20 cellular contexts compared by ENCODE assay signal in genomic region chr2:174172802-174173355, GRCh38.
DNase-seq lines count a peak whose midpoint lies in the region; ATAC-seq, FAIRE-seq and TF ChIP-seq lines count a peak whose summit lies in the region.
"Had no signal": no experiment of that assay in that cellular context is flagged by ENCODE, and none has a peak within 500 bp of the region (broad histone marks: within the 10 kb centered on the region; RNA-seq: fewer than 3 reads in every experiment).

No MANE protein-coding gene starts in this region.

- no peak for DNase-seq in MCF 10A (ENCODE audit: unreplicated experiment)
- no peak for DNase-seq in breast epithelium (ENCODE audit: low spot score in 2 of 2)
- no peak for DNase-seq in T-helper 2 cell treated with Interferon-gamma antibody and Interleukin-4, amounts not matched to agents 5 μg/mL and 100 μg/mL, for 36 hours (ENCODE audit: low spot score)
- no peak for DNase-seq in H1 (ENCODE audit: low read depth in 1 of 2, low spot score in 2 of 2)
- no peak for DNase-seq in vagina (ENCODE audit: extremely low spot score in 2 of 2)
- no peak for DNase-seq in activated naive CD4-positive, alpha-beta T cell (lab: John Stamatoyannopoulos, UW)
- DNase-seq: 8988T, AML-193, Calu3, DMS 273 treated with DMSO at 0.1 percent for 48 hours, DMS79, EL, GOT3 had no signal

- H3K79me1 ChIP-seq in H1 (ENCODE audit: low read depth, low read length) = no peaks in the 10 kb centered on the region; the same call in 1 of the 2 replicates

- H3K36me3 Mint-ChIP-seq in MCF 10A (ENCODE audit: insufficient read depth, unreplicated experiment) = peaks cover 17% of the 10 kb centered on the region
- H3K36me3 Mint-ChIP-seq in T-helper 2 cell treated with Interferon-gamma antibody and Interleukin-4, amounts not matched to agents 5 μg/mL and 100 μg/mL, for 36 hours (ENCODE audit: low read depth) = peaks cover 63% of the 10 kb centered on the region

- H3K9me3 ChIP-seq in breast epithelium = peaks cover 14 to 38% of the 10 kb centered on the region in 2 donors
- H3K9me3 ChIP-seq in H1 (ENCODE audit: insufficient read depth in 2 of 2, low read depth in 1 of 2, low read length in 1 of 2) = peaks cover 0 to 11% of the 10 kb centered on the region in 2 experiments; a peak in 3 of 4 replicates
- peaks cover 9% of the 10 kb centered on the region for H3K9me3 ChIP-seq in vagina

- no peak overlapping the region for H3K4me3 Mint-ChIP-seq in MCF 10A (ENCODE audit: unreplicated experiment)
- H3K4me3 Mint-ChIP-seq in T-helper 2 cell treated with Interferon-gamma antibody and Interleukin-4, amounts not matched to agents 5 μg/mL and 100 μg/mL, for 36 hours = peak overlapping the region; percentile 55
- H3K4me3 Mint-ChIP-seq: CD4-positive, CD25-positive, alpha-beta regulatory T cell had no signal

- H3K9me3 Mint-ChIP-seq in MCF 10A (ENCODE audit: unreplicated experiment) = peaks cover 15% of the 10 kb centered on the region
- H3K9me3 Mint-ChIP-seq in T-helper 2 cell treated with Interferon-gamma antibody and Interleukin-4, amounts not matched to agents 5 μg/mL and 100 μg/mL, for 36 hours = peaks cover 72% of the 10 kb centered on the region

- H3K4me1 Mint-ChIP-seq in MCF 10A (ENCODE audit: insufficient read depth, unreplicated experiment) = peaks cover 20% of the 10 kb centered on the region
- H3K4me1 Mint-ChIP-seq in T-helper 2 cell treated with Interferon-gamma antibody and Interleukin-4, amounts not matched to agents 5 μg/mL and 100 μg/mL, for 36 hours (ENCODE audit: low read depth) = peaks cover 10% of the 10 kb centered on the region

- POLR2A ChIA-PET in MCF 10A (lab: Yijun Ruan, JAX) = no interaction called here
- POLR2A ChIA-PET in H1 (lab: Charles Lee; ENCODE audit: partially characterized antibody) = no interaction called here

- no peaks in the 10 kb centered on the region for H3K36me3 ChIP-seq in breast epithelium
- H3K36me3 ChIP-seq in H1 (ENCODE audit: control insufficient read depth in 2 of 4, insufficient read depth in 4 of 4, low read length in 3 of 4) = peaks cover 0 to 8% (median 1%) of the 10 kb centered on the region in 4 experiments; a peak in 3 of 8 replicates
- peaks cover 0 to 9% of the 10 kb centered on the region in 2 donors for H3K36me3 ChIP-seq in vagina

- no peak for TF ChIP-seq EP300 in H1 (IDR thresholded peaks at IDR 0.05; ENCODE audit: borderline replicate concordance in 1 of 2, low read depth in 2 of 2, low read length in 2 of 2)

- TF ChIP-seq CTCF in MCF 10A (IDR thresholded peaks at IDR 0.05; ENCODE audit: unreplicated experiment) (no peak), breast epithelium (IDR thresholded peaks at IDR 0.05) (no peak), H1 (IDR thresholded peaks at IDR 0.05; ENCODE audit: control extremely low read depth in 1 of 3, insufficient read depth in 1 of 3, low read depth in 1 of 3, low read length in 3 of 3) (no peak), vagina (IDR thresholded peaks at IDR 0.05) (no peak)

- H3K27me3 ChIP-seq in breast epithelium = no peaks in the 10 kb centered on the region
- H3K27me3 ChIP-seq in H1 (replicated peaks in 1 of 4; ENCODE audit: control insufficient read depth in 3 of 4, extremely low read depth in 1 of 4, insufficient read depth in 3 of 4, low read length in 3 of 4) = no peaks in the 10 kb centered on the region
- no peaks in the 10 kb centered on the region for H3K27me3 ChIP-seq in vagina
- H3K27me3 ChIP-seq: BLaER1 treated with 17β-estradiol and CSF1 and Interleukin-3, amounts not matched to agents 10 nM and 100 nM had no signal

- H3K4me3 ChIP-seq in breast epithelium (no peak overlapping the region), H1 (ENCODE audit: extremely low read depth in 1 of 4, insufficient read depth in 2 of 4, low read depth in 3 of 4, low read length in 4 of 4) (no peak overlapping the region), vagina (no peak overlapping the region)
- H3K4me3 ChIP-seq: HAP-1 had no signal

- H3K4me1 ChIP-seq in breast epithelium (no peaks in the 10 kb centered on the region), H1 (replicated peaks in 1 of 4; ENCODE audit: control insufficient read depth in 3 of 4, insufficient read depth in 4 of 4, low read length in 3 of 4) (peaks cover 0 to 3% (median 0%) of the 10 kb centered on the region in 4 experiments; a peak in 1 of 7 replicates), vagina (no peaks in the 10 kb centered on the region)
- H3K4me1 ChIP-seq: BLaER1 treated with 17β-estradiol and CSF1 and Interleukin-3, amounts not matched to agents 10 nM and 100 nM had no signal

- BruUV-seq in MCF 10A (replicated peaks; lab: Mats Ljungman, UMichigan) = no TSS peak

- no peak overlapping the region for H2BK20ac ChIP-seq in H1 (ENCODE audit: low read length)

- peak overlapping the region; percentile 67 for H3K27ac Mint-ChIP-seq in MCF 10A (ENCODE audit: low read depth, unreplicated experiment)
- H3K27ac Mint-ChIP-seq in T-helper 2 cell treated with Interferon-gamma antibody and Interleukin-4, amounts not matched to agents 5 μg/mL and 100 μg/mL, for 36 hours = peak overlapping the region; percentile 71

- no peak overlapping the region for H3K9ac ChIP-seq in H1 (replicated peaks in 1 of 4; ENCODE audit: extremely low read depth in 1 of 4, low read depth in 3 of 4, low read length in 3 of 4)
- H3K9ac ChIP-seq: BLaER1 treated with 17β-estradiol and CSF1 and Interleukin-3, amounts not matched to agents 10 nM and 100 nM had no signal

- H2AFZ ChIP-seq in H1 (ENCODE audit: low read length) = no peak overlapping the region

- H2AK5ac ChIP-seq in H1 (ENCODE audit: low read depth, low read length) = no peak overlapping the region

- H3K14ac ChIP-seq in H1 (ENCODE audit: insufficient read length) = no peak overlapping the region

- TF ChIP-seq POLR2A in breast epithelium (IDR thresholded peaks at IDR 0.05) = no peak
- TF ChIP-seq POLR2A in H1 (IDR thresholded peaks at IDR 0.05; ENCODE audit: control extremely low read depth in 1 of 2, low read depth in 2 of 2, low read length in 2 of 2) = no peak
- no peak for TF ChIP-seq POLR2A in vagina (IDR thresholded peaks at IDR 0.05)

- no peak for TF ChIP-seq RAD21 in H1 (IDR thresholded peaks at IDR 0.05 in 1 of 2, conservative IDR thresholded peaks at IDR 0.05 in 1 of 2; ENCODE audit: low read depth in 2 of 2, low read length in 2 of 2)

- intact Hi-C loops in MCF 10A (cut with micrococcal nuclease) = no loop called here
- intact Hi-C loops in breast epithelium (cut with DNase I; ENCODE audit: low total_unique reads) = no loop called here
- intact Hi-C loops in vagina (cut with DNase I) = no loop called here

- no peaks in the 10 kb centered on the region for H3K23me2 ChIP-seq in H1 (ENCODE audit: low read depth, low read length)

- H2BK120ac ChIP-seq in H1 (replicated peaks; ENCODE audit: low read depth, low read length) = no peak overlapping the region

- H4K8ac ChIP-seq in H1 (ENCODE audit: extremely low read depth, insufficient read depth, low read length) = no peak overlapping the region

- no peak overlapping the region for H4K5ac ChIP-seq in H1 (ENCODE audit: insufficient read length, low read depth, low read length)

- H3K4ac ChIP-seq in H1 (replicated peaks; ENCODE audit: insufficient read length, low read depth, low read length) = no peak overlapping the region

- H3K4me2 ChIP-seq in H1 (ENCODE audit: insufficient read depth in 1 of 2, low read depth in 2 of 2, low read length in 2 of 2) = no peak overlapping the region
- H3K4me2 ChIP-seq: BLaER1 treated with 17β-estradiol and CSF1 and Interleukin-3, amounts not matched to agents 10 nM and 100 nM had no signal

- no peak for ATAC-seq in HG03378 (IDR thresholded peaks at IDR 0.05; ENCODE audit: unreplicated experiment)

- H2BK15ac ChIP-seq in H1 (ENCODE audit: low read length) = no peak overlapping the region; the same call in 1 of the 2 replicates

- no peak overlapping the region for H3K18ac ChIP-seq in H1 (ENCODE audit: extremely low read depth, low read length)

- FAIRE-seq in H1 (lab: Jason Lieb, UNC) = peak; percentile 50
- FAIRE-seq: GM12891, HepG2, HTR-8/SVneo had no signal

- no peak overlapping the region for H4K91ac ChIP-seq in H1 (replicated peaks; ENCODE audit: insufficient read length, low read length)

- no peak overlapping the region for H3K23ac ChIP-seq in H1 (ENCODE audit: insufficient read length)

- no peak overlapping the region for H3K56ac ChIP-seq in H1 (replicated peaks; ENCODE audit: insufficient read length, low read depth, low read length)

- H2BK5ac ChIP-seq in H1 (ENCODE audit: low read depth, low read length) = no peak overlapping the region

- no peaks in the 10 kb centered on the region for H3K27me3 Mint-ChIP-seq in MCF 10A (ENCODE audit: insufficient read depth, unreplicated experiment)
- H3K27me3 Mint-ChIP-seq in T-helper 2 cell treated with Interferon-gamma antibody and Interleukin-4, amounts not matched to agents 5 μg/mL and 100 μg/mL, for 36 hours (ENCODE audit: low read depth) = no peaks in the 10 kb centered on the region
- H3K27me3 Mint-ChIP-seq: CD4-positive, CD25-positive, alpha-beta regulatory T cell had no signal

- H4K20me1 ChIP-seq in H1 (replicated peaks in 1 of 2; ENCODE audit: control insufficient read depth in 1 of 2, insufficient read depth in 2 of 2, low read length in 2 of 2) = no peaks in the 10 kb centered on the region

- H3K27ac ChIP-seq in breast epithelium = no peak overlapping the region
- H3K27ac ChIP-seq in H1 (ENCODE audit: low read depth, low read length) = no peak overlapping the region
- no peak overlapping the region for H3K27ac ChIP-seq in vagina
- H3K27ac ChIP-seq: BLaER1 treated with 17β-estradiol and CSF1 and Interleukin-3, amounts not matched to agents 10 nM and 100 nM had no signal

- H2BK12ac ChIP-seq in H1 (ENCODE audit: low read depth, low read length) = no peak overlapping the region

- CTCF ChIA-PET in MCF 10A (lab: Yijun Ruan, JAX) (no interaction called here), H1 (lab: Charles Lee; ENCODE audit: partially characterized antibody) (no interaction called here)

- peaks cover 0 to 27% of the 10 kb centered on the region in 2 experiments; a peak in 2 of 4 replicates for H3K79me2 ChIP-seq in H1 (ENCODE audit: control insufficient read depth in 1 of 2, insufficient read depth in 2 of 2, low read length in 2 of 2)

- WGBS in H1 (ENCODE audit: extremely low coverage in 1 of 2, insufficient coverage in 1 of 2, insufficient read length in 1 of 2, insufficient replicate concordance in 2 of 2, low coverage in 1 of 2, low lambda C conversion rate in 2 of 2, missing lambda C conversion rate in 1 of 2), 2 experiments = 78% methylated on average over 5 of the region's 5 CpGs; no CpG with 5 or more reads in 1 of the 2 experiments

TF ChIP-seq in H1, 55 proteins besides CTCF, POLR2A, EP300 and RAD21:
- TF ChIP-seq TEAD4 (IDR thresholded peaks at IDR 0.05; ENCODE audit: low read depth, low read length) (no peak), SP2 (IDR thresholded peaks at IDR 0.05; ENCODE audit: low read length) (no peak), TCF12 (IDR thresholded peaks at IDR 0.05; ENCODE audit: low read depth, low read length) (no peak), PHF8 (conservative IDR thresholded peaks at IDR 0.05; ENCODE audit: low read depth, low read length) (no peak), KDM1A (IDR thresholded peaks at IDR 0.05; ENCODE audit: borderline replicate concordance, low read length) (no peak)
TF ChIP-seq in H1: peak in this region for 0.
